9 cellular contexts compared by ENCODE assay signal in genomic region chr4:48445704-48446103, GRCh38. TPM values are rescaled to one million over a fixed set of nuclear protein-coding genes. Genes with fewer than 3 reads are reported as not detected.
DNase-seq lines count a peak whose midpoint lies in the region; ATAC-seq, FAIRE-seq and TF ChIP-seq lines count a peak whose summit lies in the region.
"Had no signal": no experiment of that assay in that cellular context is flagged by ENCODE, and none has a peak within 500 bp of the region (broad histone marks: within the 10 kb centered on the region; RNA-seq: fewer than 3 reads in every experiment).

No MANE protein-coding gene starts in this region.

- FAIRE-seq in GM12892 (lab: Jason Lieb, UNC), result no peak

- DNase-seq in AG08395 (ENCODE audit: low spot score) (peak; percentile 23), GM13976 (ENCODE audit: low spot score) (peak; percentile 7), kidney tubule cell (ENCODE audit: low spot score) (peak; percentile 22), DMS79 (lab: John Stamatoyannopoulos, UW) (no peak), GM12892 (ENCODE audit: insufficient read length) (no peak), AG08396 (ENCODE audit: low spot score) (no peak)
- DNase-seq: activated naive CD4-positive, alpha-beta T cell treated with anti-CD3 and anti-CD28 coated beads, Interleukin-2, amount 50 U/mL, for 16 hours had no signal

- in situ Hi-C loops in GM13976 (cut with MboI; ENCODE audit: low sequenced_read_pairs, unreplicated experiment), result no loop called here

- no peak for TF ChIP-seq POLR2A in GM12892 (IDR thresholded peaks at IDR 0.05; ENCODE audit: low read depth, low read length)

- no peak for ATAC-seq in HG02973 (IDR thresholded peaks at IDR 0.05; ENCODE audit: unreplicated experiment)

- TF ChIP-seq CTCF in GM13976 (IDR thresholded peaks at IDR 0.05; ENCODE audit: borderline replicate concordance, control extremely low read depth, extremely low read depth, insufficient read depth, missing control alignments), result peak; percentile 28
- TF ChIP-seq CTCF in VCaP (conservative IDR thresholded peaks at IDR 0.05), result peak; percentile 84

- H3K27ac ChIP-seq in VCaP, result no peak overlapping the region

RNA-seq across cellular contexts. Expression of gene SLC10A4, which starts 37.4 kb away (rescaled TPM):
- polyA plus RNA-seq in GM12892 (2012; ENCODE audit: missing spikeins), result 0.15 TPM

RNA-seq across cellular contexts. Expression of gene ZAR1, which starts 44.3 kb away (rescaled TPM):
- not detected for polyA plus RNA-seq in GM12892 (2012; ENCODE audit: missing spikeins)

Comparison
In these comparisons a context has a peak if more than half of its experiments do, and no peak if none do; other contexts are left out.
1. DNase-seq: peak in AG08395 (single experiment), GM13976 (single experiment) and kidney tubule cell (single experiment); none in DMS79 (single experiment), GM12892 (single experiment) and AG08396 (single experiment).